In the genomic region with DNA sequence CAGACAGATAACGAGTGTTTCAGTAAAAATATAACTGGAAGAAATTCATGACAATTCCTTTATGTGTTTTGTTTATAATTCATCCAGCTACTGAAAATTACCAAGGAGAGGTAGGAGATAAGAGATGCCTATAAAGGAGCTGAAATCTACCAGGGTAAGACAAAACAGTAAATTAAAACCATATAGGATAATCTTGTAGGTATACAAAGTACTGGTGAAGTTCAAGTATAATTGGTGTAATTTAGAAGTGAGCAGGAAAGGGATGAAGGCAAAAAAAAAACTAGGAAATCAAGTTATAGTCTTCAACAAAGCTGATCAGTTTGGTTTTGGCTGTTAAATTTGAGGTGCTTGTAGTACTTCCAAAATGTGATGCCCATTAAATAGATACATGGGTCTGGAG, we compare ENCODE assay signal across 15 cellular contexts. TPM values are rescaled to one million over a fixed set of nuclear protein-coding genes. Genes with fewer than 3 reads are reported as not detected.
DNase-seq lines count a peak whose midpoint lies in the region; ATAC-seq, FAIRE-seq and TF ChIP-seq lines count a peak whose summit lies in the region.
"Had no signal": no experiment of that assay in that cellular context is flagged by ENCODE, and none has a peak within 500 bp of the region (broad histone marks: within the 10 kb centered on the region; RNA-seq: fewer than 3 reads in every experiment).

No MANE protein-coding gene starts in this region.

- H3K27ac ChIP-seq in DOHH2 (ENCODE audit: low read depth, low read length) (no peak overlapping the region), KMS-11 (no peak overlapping the region), GM12878 (ENCODE audit: control insufficient read depth, insufficient read depth) (no peak overlapping the region), muscle layer of duodenum (ENCODE audit: low read length) (no peak overlapping the region)
- H3K27ac ChIP-seq in CD8-positive, alpha-beta memory T cell (ENCODE audit: low read depth, low read length): no peak overlapping the region

- TF ChIP-seq CTCF in DOHH2 (IDR thresholded peaks at IDR 0.05; ENCODE audit: low read depth, low read length, poor library complexity, severe bottlenecking) (no peak), KMS-11 (conservative IDR thresholded peaks at IDR 0.05; ENCODE audit: low read depth, low read length) (no peak), GM12878 (IDR thresholded peaks at IDR 0.05 in 2 of 3, conservative IDR thresholded peaks at IDR 0.05 in 1 of 3; ENCODE audit: control insufficient read depth in 2 of 3, extremely low read depth in 1 of 3, insufficient read depth in 1 of 3, low read depth in 3 of 3, low read length in 3 of 3) (no peak)

- H3K4me3 Mint-ChIP-seq in CD8-positive, alpha-beta memory T cell: no peak overlapping the region
- H3K4me3 Mint-ChIP-seq: IgD-negative memory B cell, nephron, type B pancreatic cell had no signal

- H3K9ac ChIP-seq in KMS-11 (peak overlapping the region; percentile 98; the same call in 1 of the 2 replicates), GM12878 (ENCODE audit: control insufficient read depth, insufficient read depth, low read length) (no peak overlapping the region; the same call in 1 of the 2 replicates)

- TF ChIP-seq RAD21 in GM12878 (IDR thresholded peaks at IDR 0.05; ENCODE audit: insufficient read depth, low read depth, low read length): no peak

- POLR2A ChIA-PET in GM12878 (lab: Charles Lee): interaction anchor here (1.5 kb wide), 1 partner anchor 16 kb away, joined by 3 read pairs; no protein-coding TSS in a partner anchor
- POLR2A ChIA-PET in CD8-positive, alpha-beta memory T cell (lab: Charles Lee): interaction anchor here (0.6 kb wide), 1 partner anchor 18 kb away, joined by 3 read pairs; no protein-coding TSS in a partner anchor

- intact Hi-C loops in GM12878 (cut with micrococcal nuclease; ENCODE audit: unreplicated experiment): no loop called here

- RAD21 ChIA-PET in GM12878 (lab: Charles Lee; ENCODE audit: unreplicated experiment): interaction anchor here (0.9 to 3.5 kb wide), 7 partner anchors 121 to 987 kb away, joined by 3 to 31 read pairs (median 5); no protein-coding TSS in a partner anchor

- H3K27ac Mint-ChIP-seq in CD8-positive, alpha-beta memory T cell: no peak overlapping the region
- H3K27ac Mint-ChIP-seq: IgD-negative memory B cell, nephron, type B pancreatic cell had no signal

- no peaks in the 10 kb centered on the region for H4K20me1 ChIP-seq in DOHH2 (ENCODE audit: control insufficient read depth, insufficient read depth, low read depth, low read length)
- no peaks in the 10 kb centered on the region for H4K20me1 ChIP-seq in KMS-11 (ENCODE audit: insufficient read depth)
- H4K20me1 ChIP-seq in GM12878 (ENCODE audit: control insufficient read depth, insufficient read depth): no peaks in the 10 kb centered on the region

- no peak for ATAC-seq in GM12878
- ATAC-seq: esophagus mucosa had no signal

- H3K9me2 ChIP-seq in DOHH2 (replicated peaks; ENCODE audit: control insufficient read depth, low read length): no peaks in the 10 kb centered on the region

- peaks cover 24% of the 10 kb centered on the region for H3K4me1 ChIP-seq in DOHH2 (ENCODE audit: control insufficient read depth, low read length)
- peaks cover 19% of the 10 kb centered on the region for H3K4me1 ChIP-seq in KMS-11 (ENCODE audit: low read depth, poor library complexity, severe bottlenecking)
- H3K4me1 ChIP-seq in GM12878 (ENCODE audit: control insufficient read depth, insufficient read depth, low read length): no peaks in the 10 kb centered on the region
- H3K4me1 ChIP-seq in muscle layer of duodenum (ENCODE audit: control insufficient read depth in 1 of 2, insufficient read depth in 2 of 2, low read length in 2 of 2): peaks cover 3 to 14% of the 10 kb centered on the region in 2 donors
- H3K4me1 ChIP-seq in CD8-positive, alpha-beta memory T cell (ENCODE audit: insufficient read depth, low read length): peaks cover 14% of the 10 kb centered on the region

- H3K36me3 Mint-ChIP-seq in CD8-positive, alpha-beta memory T cell: peaks cover 0 to 9% (median 5%) of the 10 kb centered on the region in 3 donors
- H3K36me3 Mint-ChIP-seq: IgD-negative memory B cell had no signal

- H3K27me3 Mint-ChIP-seq in CD8-positive, alpha-beta memory T cell: no peaks in the 10 kb centered on the region
- H3K27me3 Mint-ChIP-seq: IgD-negative memory B cell, type B pancreatic cell had no signal

- SMC1A ChIA-PET in GM12878 (lab: Charles Lee; ENCODE audit: uncharacterized antibody, unreplicated experiment): interaction anchor here (1.0 to 5.2 kb wide), 5 partner anchors 8 to 134 kb away, joined by 3 to 30 read pairs (median 4); no protein-coding TSS in a partner anchor

- BruUV-seq in GM12878 (replicated peaks; lab: Mats Ljungman, UMichigan): no TSS peak

- FAIRE-seq in GM12878 (lab: Jason Lieb, UNC): no peak

- H3K4me1 Mint-ChIP-seq in CD8-positive, alpha-beta memory T cell: peaks cover 18 to 45% (median 20%) of the 10 kb centered on the region in 3 donors

- no peaks in the 10 kb centered on the region for H3K9me3 Mint-ChIP-seq in CD8-positive, alpha-beta memory T cell
- H3K9me3 Mint-ChIP-seq: IgD-negative memory B cell, nephron, type B pancreatic cell had no signal

- DNase-seq in GM12878 (ENCODE audit: low read depth, low spot score) (no peak), NCI-H1436 treated with DMSO at 0.1 percent for 48 hours (lab: John Stamatoyannopoulos, UW) (no peak), NCI-H510A (lab: John Stamatoyannopoulos, UW) (no peak)
- no peak for DNase-seq in CD8-positive, alpha-beta memory T cell
- DNase-seq: hippocampal formation, NCI-H1417 had no signal

- H3K27me3 ChIP-seq in DOHH2 (ENCODE audit: control insufficient read depth, low read length): no peaks in the 10 kb centered on the region
- H3K27me3 ChIP-seq in KMS-11 (ENCODE audit: insufficient read depth, low read depth): no peaks in the 10 kb centered on the region
- H3K27me3 ChIP-seq in GM12878 (replicated peaks in 1 of 2; ENCODE audit: control insufficient read depth in 2 of 2, insufficient read depth in 2 of 2, low read length in 1 of 2): no peaks in the 10 kb centered on the region
- H3K27me3 ChIP-seq in muscle layer of duodenum (ENCODE audit: low read depth, low read length): no peaks in the 10 kb centered on the region
- H3K27me3 ChIP-seq in CD8-positive, alpha-beta memory T cell (ENCODE audit: insufficient read depth, low read length, poor library complexity, severe bottlenecking): no peaks in the 10 kb centered on the region
- H3K27me3 ChIP-seq: Peyer's patch, right atrium auricular region had no signal

- no peak for TF ChIP-seq EP300 in GM12878 (IDR thresholded peaks at IDR 0.05; ENCODE audit: borderline replicate concordance in 1 of 2, control insufficient read depth in 1 of 2, low read depth in 2 of 2, low read length in 2 of 2)

- no peaks in the 10 kb centered on the region for H3F3A ChIP-seq in DOHH2 (ENCODE audit: control insufficient read depth, insufficient read depth)

- 100% methylated on average over 1 of the region's 1 CpG for WGBS in GM12878 (ENCODE audit: insufficient coverage, insufficient replicate concordance, low lambda C conversion rate, missing lambda C conversion rate)

- H2AFZ ChIP-seq in KMS-11 (ENCODE audit: low read depth): no peak overlapping the region
- no peak overlapping the region for H2AFZ ChIP-seq in GM12878 (ENCODE audit: control insufficient read depth, low read depth, low read length)

- CTCF ChIA-PET in GM12878 (lab: Yijun Ruan, JAX): interaction anchor here (0.9 to 6.1 kb wide), 11 partner anchors 43 to 218 kb away, joined by 3 to 71 read pairs (median 4); no protein-coding TSS in a partner anchor
- CTCF ChIA-PET in CD8-positive, alpha-beta memory T cell (lab: Charles Lee): no interaction called here

- H3K4me2 ChIP-seq in DOHH2 (ENCODE audit: low read length) (peak overlapping the region; percentile 94), KMS-11 (peak overlapping the region; percentile 74; the same call in 1 of the 2 replicates), GM12878 (ENCODE audit: control insufficient read depth, insufficient read depth) (peak overlapping the region; percentile 95)

- H3K36me3 ChIP-seq in DOHH2 (ENCODE audit: control insufficient read depth, low read length): peaks cover 8% of the 10 kb centered on the region; the same call in 1 of the 2 replicates
- no peaks in the 10 kb centered on the region for H3K36me3 ChIP-seq in KMS-11 (ENCODE audit: insufficient read depth)
- no peaks in the 10 kb centered on the region for H3K36me3 ChIP-seq in GM12878 (ENCODE audit: control insufficient read depth in 2 of 2, insufficient read depth in 2 of 2, low read length in 1 of 2)
- H3K36me3 ChIP-seq in muscle layer of duodenum (ENCODE audit: control insufficient read depth in 1 of 2, insufficient read depth in 2 of 2, low read length in 2 of 2): peaks cover 0 to 3% of the 10 kb centered on the region in 2 donors
- no peaks in the 10 kb centered on the region for H3K36me3 ChIP-seq in CD8-positive, alpha-beta memory T cell (ENCODE audit: insufficient read depth, low read length)
- H3K36me3 ChIP-seq: Peyer's patch, right atrium auricular region had no signal

- H3K4me3 ChIP-seq in DOHH2 (ENCODE audit: low read length): peak overlapping the region; percentile 95
- H3K4me3 ChIP-seq in KMS-11 (IDR thresholded peaks at IDR 0.05; ENCODE audit: insufficient read depth, low read depth, low read length): no peak overlapping the region
- peak overlapping the region; percentile 74 for H3K4me3 ChIP-seq in GM12878
- H3K4me3 ChIP-seq in muscle layer of duodenum (ENCODE audit: low read depth in 1 of 2, low read length in 2 of 2): peak overlapping the region; percentile 66 to 95
- H3K4me3 ChIP-seq in CD8-positive, alpha-beta memory T cell (ENCODE audit: low read length): no peak overlapping the region

- in situ Hi-C loops in GM12878 (cut with MboI): no loop called here

- no peak for TF ChIP-seq POLR2A in GM12878 (IDR thresholded peaks at IDR 0.05; ENCODE audit: low read depth, low read length)

- H3K79me2 ChIP-seq in DOHH2 (ENCODE audit: control insufficient read depth, low read length) (peaks cover 36% of the 10 kb centered on the region), KMS-11 (ENCODE audit: insufficient read depth, low read depth) (no peaks in the 10 kb centered on the region), GM12878 (ENCODE audit: control insufficient read depth, insufficient read depth, low read length) (peaks cover 17% of the 10 kb centered on the region)

- H3K9me3 ChIP-seq in DOHH2 (ENCODE audit: control insufficient read depth, insufficient read depth, low read length) (no peaks in the 10 kb centered on the region), GM12878 (replicated peaks; ENCODE audit: control insufficient read depth, insufficient read depth, low read length) (no peaks in the 10 kb centered on the region), muscle layer of duodenum (ENCODE audit: control insufficient read depth in 1 of 2, low read length in 2 of 2) (no peaks in the 10 kb centered on the region)
- no peaks in the 10 kb centered on the region for H3K9me3 ChIP-seq in CD8-positive, alpha-beta memory T cell (ENCODE audit: low read length)
- H3K9me3 ChIP-seq: Peyer's patch, right atrium auricular region had no signal

RNA-seq across cellular contexts. Expression of gene WARS2, which starts 1.2 kb away (rescaled TPM):
- 36.7 and 37.0 TPM in 2 replicates for total RNA-seq in GM12878 (2013; cell fraction: nucleolus; rRNA removed)
- total RNA-seq in GM12878 (2014; rRNA removed) (20.4 and 22.0 TPM in 2 replicates), GM12878 (2014; rRNA removed; fragmentation: Illumina TruSeq; extraction: Trizol) (14.3 and 14.5 TPM in 2 replicates), GM12878 (2021) (13.9 and 15.9 TPM in 2 replicates)
- 7.5 TPM for polyA plus RNA-seq in GM12878 (2011; ENCODE audit: low read depth)
- polyA plus RNA-seq in GM12878 (2011; rRNA removed) (14.4 and 22.2 TPM in 2 replicates), GM12878 (2014; fragmentation: Illumina TruSeq; extraction: Trizol) (16.1 and 18.8 TPM in 2 replicates), GM12878 (2014; fragmentation: Nextera tagmentation; extraction: Ambion mirVana) (1 to 10 TPM; 5.5 to 5.9 TPM), GM12878 (2014; rRNA removed) (12.3 and 13.4 TPM in 2 replicates), GM12878 (2016; fragmentation: Nextera tagmentation; extraction: Ambion mirVana) (10 to 100 TPM; 11.1 to 14.3 TPM)
- polyA plus RNA-seq in GM12878 (2011; cell fraction: cytosol; rRNA removed): 13.5 and 17.5 TPM in 2 replicates
- polyA plus RNA-seq in GM12878 (2011; cell fraction: nucleus; rRNA removed): 14.3 and 18.9 TPM in 2 replicates
- 7.7 and 11.0 TPM in 2 replicates for polyA plus RNA-seq in GM12878 (2012)
- polyA minus RNA-seq in GM12878 (2011; rRNA and poly(A)+ RNA removed): 23.3 and 26.0 TPM in 2 replicates
- 6.9 and 7.7 TPM in 2 replicates for polyA minus RNA-seq in GM12878 (2011; cell fraction: cytosol; rRNA and poly(A)+ RNA removed)
- polyA minus RNA-seq in GM12878 (2011; cell fraction: nucleus; rRNA and poly(A)+ RNA removed): 19.3 and 32.3 TPM in 2 replicates
- total RNA-seq in CD8-positive, alpha-beta memory T cell: 10 to 100 TPM; 18.1 to 19.4 TPM
- polyA plus RNA-seq in CD8-positive, alpha-beta memory T cell: 15.5 TPM

Comparison
In these comparisons a context has a peak if more than half of its experiments do, and no peak if none do; other contexts are left out.
1. H3K4me3 ChIP-seq: peak in DOHH2 (single experiment), GM12878 (single experiment) and muscle layer of duodenum (2 of 2); none in KMS-11 (single experiment) and CD8-positive, alpha-beta memory T cell (single experiment).
2. Peak in every context shown above with its lines, with median percentiles within 50 percentile points of each other: H3K4me2 ChIP-seq.